In genomic region chr2:25879133-25879730, GRCh38 we compare ENCODE assay signal across 8 cellular contexts. TPM values are rescaled to one million over a fixed set of nuclear protein-coding genes. Genes with fewer than 3 reads are reported as not detected.
A peak's percentile ranks its signal among the peaks of the same experiment; 100 is the strongest.
DNase-seq lines count a peak whose midpoint lies in the region; ATAC-seq and TF ChIP-seq lines count a peak whose summit lies in the region.

No MANE protein-coding gene starts in this region.

- no peak for ATAC-seq in central memory CD8-positive, alpha-beta T cell (replicated peaks; ENCODE audit: extremely low read depth, poor library complexity, severe bottlenecking)
- no peak for ATAC-seq in natural killer cell treated with Interleukin-12 subunit alpha and Interleukin-12 subunit beta and Interleukin-15 and Interleukin-18, amount 100 ng/mL, for 72 hours
- ATAC-seq in mucosa of descending colon, result no peak
- ATAC-seq in GM21723 (IDR thresholded peaks at IDR 0.05; ENCODE audit: unreplicated experiment), result no peak

- H3K4me3 ChIP-seq in NB4 (ENCODE audit: low read depth, low read length) (peak overlapping the region; percentile 62), mucosa of descending colon (no peak overlapping the region)

- peaks cover 18% of the 10 kb centered on the region for H3K36me3 Mint-ChIP-seq in central memory CD8-positive, alpha-beta T cell (ENCODE audit: insufficient read depth)
- H3K36me3 Mint-ChIP-seq in natural killer cell treated with Interleukin-12 subunit alpha and Interleukin-12 subunit beta and Interleukin-15 and Interleukin-18, amount 100 ng/mL, for 72 hours, result peaks cover 4% of the 10 kb centered on the region

- TF ChIP-seq CTCF in NB4 (IDR thresholded peaks at IDR 0.05; ENCODE audit: low read depth, low read length) (no peak), mucosa of descending colon (IDR thresholded peaks at IDR 0.05) (no peak)

- no peaks in the 10 kb centered on the region for H3K9me3 Mint-ChIP-seq in central memory CD8-positive, alpha-beta T cell
- no peaks in the 10 kb centered on the region for H3K9me3 Mint-ChIP-seq in natural killer cell treated with Interleukin-12 subunit alpha and Interleukin-12 subunit beta and Interleukin-15 and Interleukin-18, amount 100 ng/mL, for 72 hours

- TF ChIP-seq POLR2A in NB4 (IDR thresholded peaks at IDR 0.05; ENCODE audit: extremely low read depth, insufficient read length), result no peak

- H3K4me1 ChIP-seq in mucosa of descending colon (ENCODE audit: low read depth), result peaks cover 14% of the 10 kb centered on the region

- peak overlapping the region; percentile 94 for H3K27ac Mint-ChIP-seq in central memory CD8-positive, alpha-beta T cell (ENCODE audit: low read depth)
- H3K27ac Mint-ChIP-seq in natural killer cell treated with Interleukin-12 subunit alpha and Interleukin-12 subunit beta and Interleukin-15 and Interleukin-18, amount 100 ng/mL, for 72 hours, result peak overlapping the region; percentile 85 to 89

- peaks cover 35% of the 10 kb centered on the region for H3K4me1 Mint-ChIP-seq in central memory CD8-positive, alpha-beta T cell
- peaks cover 27 to 39% of the 10 kb centered on the region in 2 donors for H3K4me1 Mint-ChIP-seq in natural killer cell treated with Interleukin-12 subunit alpha and Interleukin-12 subunit beta and Interleukin-15 and Interleukin-18, amount 100 ng/mL, for 72 hours (ENCODE audit: low read depth in 2 of 2)

- H3K27me3 Mint-ChIP-seq in central memory CD8-positive, alpha-beta T cell, result no peaks in the 10 kb centered on the region
- H3K27me3 Mint-ChIP-seq in natural killer cell treated with Interleukin-12 subunit alpha and Interleukin-12 subunit beta and Interleukin-15 and Interleukin-18, amount 100 ng/mL, for 72 hours, result peaks cover 0 to 7% of the 10 kb centered on the region in 2 donors

- DNase-seq in DMS53 treated with DMSO at 0.1 percent for 48 hours (lab: John Stamatoyannopoulos, UW; ENCODE audit: unreplicated experiment), result peak; percentile 74
- no peak for DNase-seq in NB4 (ENCODE audit: low read depth)
- DNase-seq in central memory CD8-positive, alpha-beta T cell (ENCODE audit: low spot score in 2 of 2), result no peak
- DNase-seq in natural killer cell treated with Interleukin-12 subunit alpha and Interleukin-12 subunit beta and Interleukin-15 and Interleukin-18, amount 100 ng/mL, for 72 hours (ENCODE audit: low spot score), result no peak
- no peak for DNase-seq in mucosa of descending colon
- no peak for DNase-seq in effector CD4-positive, alpha-beta T cell
- DNase-seq in MV-4-11 (lab: John Stamatoyannopoulos, UW), result no peak

- intact Hi-C loops in mucosa of descending colon (cut with DNase I, micrococcal nuclease), result no loop called here

- H3K36me3 ChIP-seq in mucosa of descending colon (ENCODE audit: low read depth), result peaks cover 4% of the 10 kb centered on the region

- peak overlapping the region; percentile 98 for H3K4me3 Mint-ChIP-seq in central memory CD8-positive, alpha-beta T cell
- peak overlapping the region; percentile 92 for H3K4me3 Mint-ChIP-seq in natural killer cell treated with Interleukin-12 subunit alpha and Interleukin-12 subunit beta and Interleukin-15 and Interleukin-18, amount 100 ng/mL, for 72 hours

- no peaks in the 10 kb centered on the region for H3K9me3 ChIP-seq in mucosa of descending colon

RNA-seq across cellular contexts. Expression of gene ASXL2, which starts 0.9 kb away (rescaled TPM):
- total RNA-seq in natural killer cell treated with Interleukin-12 subunit alpha and Interleukin-12 subunit beta and Interleukin-15 and Interleukin-18, amount 100 ng/mL, for 72 hours, result 10 to 100 TPM; 37.2 to 38.8 TPM
- 10 to 100 TPM; 29.9 to 39.2 (median 33.4) TPM for total RNA-seq in mucosa of descending colon
